ENCODE assay signal across 13 cellular contexts in the genomic region with DNA sequence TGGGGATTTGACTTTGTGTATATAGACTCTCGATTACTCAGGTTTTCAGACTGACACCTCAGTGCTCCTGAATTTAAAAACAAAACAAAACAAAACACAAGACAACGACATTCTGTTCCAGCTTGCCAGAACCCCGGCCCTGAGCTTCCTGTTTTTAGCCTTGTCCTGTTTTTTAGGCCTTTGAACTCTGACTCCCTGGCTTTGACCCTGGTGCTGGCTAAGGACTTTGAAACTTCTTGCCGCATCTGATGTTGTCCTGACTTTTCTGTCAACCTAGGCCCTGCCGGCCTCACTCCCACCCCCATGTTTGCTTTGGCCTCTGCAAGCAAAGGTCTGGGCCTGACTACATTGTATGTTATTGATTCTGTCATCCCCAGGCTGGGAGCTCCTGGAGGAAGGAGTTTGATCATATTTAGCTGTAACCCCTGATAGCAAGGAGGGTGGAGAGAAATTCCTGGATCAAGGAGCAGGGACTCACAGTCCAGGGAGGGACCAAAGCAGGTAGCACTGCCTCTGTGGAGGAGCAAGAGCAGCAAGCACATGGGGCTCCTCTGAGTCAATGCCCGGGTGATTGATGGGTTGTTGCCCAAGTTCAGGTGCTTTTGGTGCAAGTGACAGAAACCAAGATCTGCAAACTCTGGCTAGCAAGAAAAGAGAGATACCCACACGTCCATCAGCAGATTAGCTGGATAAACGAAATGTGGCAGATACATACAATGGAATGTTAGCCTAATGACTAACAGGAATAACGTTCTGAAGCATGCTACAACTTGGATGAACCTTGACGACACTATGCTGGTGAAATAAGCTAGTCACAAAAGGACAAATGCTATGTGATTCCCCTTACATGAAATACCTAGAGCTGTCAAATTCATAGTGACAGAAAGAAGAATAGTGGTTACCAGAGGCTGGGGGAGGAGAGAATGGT. TPM values are rescaled to one million over a fixed set of nuclear protein-coding genes. Genes with fewer than 3 reads are reported as not detected.
DNase-seq lines count a peak whose midpoint lies in the region; ATAC-seq, FAIRE-seq and TF ChIP-seq lines count a peak whose summit lies in the region.
"Had no signal": no experiment of that assay in that cellular context is flagged by ENCODE, and none has a peak within 500 bp of the region (broad histone marks: within the 10 kb centered on the region; RNA-seq: fewer than 3 reads in every experiment).

No MANE protein-coding gene starts in this region.

- peak overlapping the region; percentile 71 for H3K4me2 ChIP-seq in HepG2 (ENCODE audit: low read depth, low read length)

- peak overlapping the region; percentile 16 for H3K27ac Mint-ChIP-seq in stimulated activated naive CD8-positive, alpha-beta T cell treated with anti-CD3 and anti-CD28 coated beads, Interleukin-15, Interleukin-2, amounts not matched to agents 100 ng/mL and 50 ng/mL, for 24 hours
- H3K27ac Mint-ChIP-seq: activated T-helper 17 cell treated with anti-CD3 and anti-CD28 coated beads, Interleukin-2, amount 50 U/mL, for 72 hours; naive thymus-derived CD4-positive, alpha-beta T cell had no signal

- in situ Hi-C loops in HepG2 (cut with HindIII; ENCODE audit: extremely low pct_ligation_motif_present, low pct_unique_long_range_greater_than_20kb), result loop anchor here (5.0 to 25.0 kb wide), 4 partner anchors 34 to 514 kb away; partner anchors contain the start of gene ZNHIT3

- no peak overlapping the region for H2AFZ ChIP-seq in HepG2 (ENCODE audit: low read length)

- TF ChIP-seq POLR2A in HepG2 (IDR thresholded peaks at IDR 0.05; ENCODE audit: insufficient read depth in 1 of 2, low read depth in 2 of 2, low read length in 2 of 2), result 0 out of 4 replicates have a peak, but pooled peaks have one; percentile 29 to 40

- H3K36me3 ChIP-seq in colonic mucosa, result no peaks in the 10 kb centered on the region
- no peaks in the 10 kb centered on the region for H3K36me3 ChIP-seq in HepG2 (replicated peaks in 1 of 2; ENCODE audit: control insufficient read depth in 1 of 2, insufficient read depth in 2 of 2, low read length in 2 of 2)

- H3K4me1 Mint-ChIP-seq in stimulated activated naive CD8-positive, alpha-beta T cell treated with anti-CD3 and anti-CD28 coated beads, Interleukin-15, Interleukin-2, amounts not matched to agents 100 ng/mL and 50 ng/mL, for 24 hours (ENCODE audit: low read depth), result peaks cover 19% of the 10 kb centered on the region
- H3K4me1 Mint-ChIP-seq: activated T-helper 17 cell treated with anti-CD3 and anti-CD28 coated beads, Interleukin-2, amount 50 U/mL, for 72 hours had no signal

- H3K9me3 ChIP-seq in colonic mucosa, result no peaks in the 10 kb centered on the region
- H3K9me3 ChIP-seq in HepG2 (ENCODE audit: low read length), result no peaks in the 10 kb centered on the region

- H3K4me3 Mint-ChIP-seq in stimulated activated naive CD8-positive, alpha-beta T cell treated with anti-CD3 and anti-CD28 coated beads, Interleukin-15, Interleukin-2, amounts not matched to agents 100 ng/mL and 50 ng/mL, for 24 hours, result no peak overlapping the region
- H3K4me3 Mint-ChIP-seq: activated T-helper 17 cell treated with anti-CD3 and anti-CD28 coated beads, Interleukin-2, amount 50 U/mL, for 72 hours; naive thymus-derived CD4-positive, alpha-beta T cell had no signal

- no peaks in the 10 kb centered on the region for H3K79me2 ChIP-seq in HepG2 (ENCODE audit: insufficient read depth, low read length)

- intact Hi-C loops in colonic mucosa (cut with DNase I), result loop anchor here (10.0 kb wide), 1 partner anchor 511 kb away; the partner anchor contains the start of gene ZNHIT3
- intact Hi-C loops in HepG2 (cut with micrococcal nuclease; ENCODE audit: unreplicated experiment), result loop anchor here (1.0 kb wide), 2 partner anchors 8 to 28 kb away; partner anchors contain the start of genes CCL15 and CCL16
- intact Hi-C loops in sciatic nerve (cut with DNase I), result loop anchor here (10.0 kb wide), 1 partner anchor 181 kb away; no protein-coding TSS in a partner anchor

- no peaks in the 10 kb centered on the region for H4K20me1 ChIP-seq in HepG2 (ENCODE audit: insufficient read depth, low read length)

- H3K36me3 Mint-ChIP-seq in stimulated activated naive CD8-positive, alpha-beta T cell treated with anti-CD3 and anti-CD28 coated beads, Interleukin-15, Interleukin-2, amounts not matched to agents 100 ng/mL and 50 ng/mL, for 24 hours (ENCODE audit: low read depth), result no peaks in the 10 kb centered on the region
- H3K36me3 Mint-ChIP-seq: naive thymus-derived CD4-positive, alpha-beta T cell had no signal

- TF ChIP-seq EP300 in HepG2 (IDR thresholded peaks at IDR 0.05; ENCODE audit: low read depth in 2 of 2, low read length in 2 of 2) (peak; percentile 90 to 97), HepG2 (CRISPR knock-in tag; IDR thresholded peaks at IDR 0.05; ENCODE audit: borderline replicate concordance) (peak; percentile 99)

- H3K4me1 ChIP-seq in colonic mucosa (no peaks in the 10 kb centered on the region), HepG2 (ENCODE audit: insufficient read depth, low read length) (peaks cover 100% of the 10 kb centered on the region)

- H3K27me3 Mint-ChIP-seq in stimulated activated naive CD8-positive, alpha-beta T cell treated with anti-CD3 and anti-CD28 coated beads, Interleukin-15, Interleukin-2, amounts not matched to agents 100 ng/mL and 50 ng/mL, for 24 hours, result peaks cover 6% of the 10 kb centered on the region

- TF ChIP-seq RAD21 in HepG2 (CRISPR knock-in tag; IDR thresholded peaks at IDR 0.05), result no peak

- TF ChIP-seq CTCF in colonic mucosa (IDR thresholded peaks at IDR 0.05), result no peak
- TF ChIP-seq CTCF in HepG2 (CRISPR knock-in tag; IDR thresholded peaks at IDR 0.05), result peak; percentile 21; the same call in 1 of the 2 replicates

- H3K27ac ChIP-seq in colonic mucosa, result no peak overlapping the region
- peak overlapping the region; percentile 85 for H3K27ac ChIP-seq in HepG2 (ENCODE audit: extremely low read length, insufficient read depth, low read length)

- no peak for FAIRE-seq in HepG2 (lab: Jason Lieb, UNC)

- POLR2A ChIA-PET in HepG2 (lab: Yijun Ruan, JAX), result interaction anchor here (0.8 to 5.9 kb wide), 15 partner anchors 8 to 173 kb away, joined by 3 to 197 read pairs (median 6); partner anchors contain the start of genes CCL15, CCL16 and TAF15

- H3K27me3 ChIP-seq in colonic mucosa, result no peaks in the 10 kb centered on the region
- no peaks in the 10 kb centered on the region for H3K27me3 ChIP-seq in HepG2 (ENCODE audit: control insufficient read depth in 1 of 2, insufficient read depth in 2 of 2, low read length in 2 of 2)

- 3% methylated on average over 10 of the region's 10 CpGs for WGBS in HepG2 (ENCODE audit: low lambda C conversion rate)

- ATAC-seq in stimulated activated naive CD8-positive, alpha-beta T cell treated with anti-CD3 and anti-CD28 coated beads, Interleukin-15, Interleukin-2, amounts not matched to agents 100 U/mL and 50 U/mL, for 24 hours, result no peak
- ATAC-seq in HepG2 (peak; percentile 90), sciatic nerve (no peak)
- ATAC-seq: activated T-helper 17 cell treated with anti-CD3 and anti-CD28 coated beads, Interleukin-2, amount 50 U/mL, for 72 hours; naive thymus-derived CD4-positive, alpha-beta T cell had no signal

- no peak overlapping the region for H3K9ac ChIP-seq in colonic mucosa (ENCODE audit: low read depth in 2 of 2, low read length in 2 of 2)
- peak overlapping the region; percentile 51 for H3K9ac ChIP-seq in HepG2 (ENCODE audit: insufficient read depth, low read depth, low read length)

- TSS peak; percentile 64 for BruUV-seq in HepG2 (replicated peaks; lab: Mats Ljungman, UMichigan)

- no peaks in the 10 kb centered on the region for H3K9me3 Mint-ChIP-seq in stimulated activated naive CD8-positive, alpha-beta T cell treated with anti-CD3 and anti-CD28 coated beads, Interleukin-15, Interleukin-2, amounts not matched to agents 100 ng/mL and 50 ng/mL, for 24 hours
- H3K9me3 Mint-ChIP-seq: activated T-helper 17 cell treated with anti-CD3 and anti-CD28 coated beads, Interleukin-2, amount 50 U/mL, for 72 hours; naive thymus-derived CD4-positive, alpha-beta T cell had no signal

- DNase-seq in stimulated activated naive CD8-positive, alpha-beta T cell treated with anti-CD3 and anti-CD28 coated beads, Interleukin-15, Interleukin-2, amounts not matched to agents 100 U/mL and 50 U/mL, for 24 hours, result no peak
- DNase-seq in colonic mucosa, result peak; percentile 30
- DNase-seq in HepG2 (ENCODE audit: low spot score), result peak; percentile 99
- no peak for DNase-seq in NCI-H1694 (lab: John Stamatoyannopoulos, UW)
- no peak for DNase-seq in sciatic nerve (ENCODE audit: low spot score)
- no peak for DNase-seq in activated CD4-positive, alpha-beta T cell treated with anti-CD3 and anti-CD28 coated beads, Interleukin-2, amount 50 U/mL, for 4 hours
- no peak for DNase-seq in D341Med (ENCODE audit: low spot score)
- DNase-seq: dorsolateral prefrontal cortex; naive thymus-derived CD4-positive, alpha-beta T cell; NCI-H2107; stimulated activated naive CD4-positive, alpha-beta T cell treated with Interleukin-2 at 50 U/mL for 16 hours had no signal

- H3K4me3 ChIP-seq in colonic mucosa (no peak overlapping the region), HepG2 (replicated peaks in 1 of 3; ENCODE audit: insufficient read depth in 1 of 3, low read depth in 2 of 3, low read length in 3 of 3) (peak overlapping the region in 1 of 3 experiments; percentile 47; a peak in 1 of 6 replicates)
- H3K4me3 ChIP-seq: dorsolateral prefrontal cortex had no signal

- CTCF ChIA-PET in HepG2 (lab: Yijun Ruan, JAX; ENCODE audit: low intra/inter-chr PET ratio, low total read pairs), result no interaction called here

RNA-seq across cellular contexts. Expression of gene CCL16, which starts 7.7 kb away (rescaled TPM):
- total RNA-seq in colonic mucosa (not detected), HepG2 (2016; rRNA removed; fragmentation: Illumina TruSeq; extraction: Trizol) (0.51 and 2.0 TPM in 2 replicates), sciatic nerve (1.1 TPM)
- total RNA-seq in HepG2 (2016; cell fraction: cytosol; rRNA removed; fragmentation: Illumina TruSeq; extraction: Trizol; ENCODE audit: low read depth), result 0.62 and 0.91 TPM in 2 replicates
- total RNA-seq in HepG2 (2016; cell fraction: insoluble cytoplasmic fraction; rRNA removed; fragmentation: Illumina TruSeq; extraction: Trizol), result 0.71 and 2.3 TPM in 2 replicates
- 0.55 and 0.83 TPM in 2 replicates for total RNA-seq in HepG2 (2016; cell fraction: membrane; rRNA removed; fragmentation: Illumina TruSeq; extraction: Trizol)
- total RNA-seq in HepG2 (2016; cell fraction: nucleus; rRNA removed; fragmentation: Illumina TruSeq; extraction: Trizol), result 1.7 and 2.2 TPM in 2 replicates
- polyA plus RNA-seq in HepG2 (2011; rRNA removed), result 14.7 and 17.7 TPM in 2 replicates
- 17.4 and 19.0 TPM in 2 replicates for polyA plus RNA-seq in HepG2 (2011; cell fraction: cytosol; rRNA removed)
- 6.6 and 8.9 TPM in 2 replicates for polyA plus RNA-seq in HepG2 (2011; cell fraction: nucleus; rRNA removed)
- polyA plus RNA-seq in HepG2 (2012), result 7.1 and 20.8 TPM in 2 replicates
- 0.47 and 0.55 TPM in 2 replicates for polyA plus RNA-seq in HepG2 (2016; cell fraction: cytosol; fragmentation: Illumina TruSeq; extraction: Trizol; ENCODE audit: low read depth)
- 0.69 and 1.0 TPM in 2 replicates for polyA plus RNA-seq in HepG2 (2016; cell fraction: insoluble cytoplasmic fraction; fragmentation: Illumina TruSeq; extraction: Trizol; ENCODE audit: low read depth)
- 0.35 and 0.84 TPM in 2 replicates for polyA plus RNA-seq in HepG2 (2016; cell fraction: membrane; fragmentation: Illumina TruSeq; extraction: Trizol; ENCODE audit: low read depth)
- polyA plus RNA-seq in HepG2 (2016; cell fraction: nucleus; fragmentation: Illumina TruSeq; extraction: Trizol; ENCODE audit: insufficient read depth, low read depth), result 2.5 and 2.7 TPM in 2 replicates
- 11.6 TPM in 1 of 2 replicates, not detected in the other for polyA minus RNA-seq in HepG2 (2011; rRNA and poly(A)+ RNA removed; ENCODE audit: low replicate concordance)
- 6.2 and 9.4 TPM in 2 replicates for polyA minus RNA-seq in HepG2 (2011; cell fraction: cytosol; rRNA and poly(A)+ RNA removed)
- polyA minus RNA-seq in HepG2 (2011; cell fraction: nucleus; rRNA and poly(A)+ RNA removed), result 7.7 and 11.8 TPM in 2 replicates
- total RNA-seq: activated T-helper 17 cell treated with anti-CD3 and anti-CD28 coated beads, Interleukin-2, amount 50 U/mL, for 72 hours; dorsolateral prefrontal cortex; naive thymus-derived CD4-positive, alpha-beta T cell had no signal
- polyA plus RNA-seq: naive thymus-derived CD4-positive, alpha-beta T cell had no signal

RNA-seq across cellular contexts. Expression of gene CCL14, which starts 12.9 kb away (rescaled TPM):
- total RNA-seq in colonic mucosa (1 to 10 TPM; 1.3 to 2.4 TPM), HepG2 (2016; rRNA removed; fragmentation: Illumina TruSeq; extraction: Trizol) (1.1 and 1.3 TPM in 2 replicates), sciatic nerve (96.8 TPM)
- total RNA-seq in HepG2 (2016; cell fraction: cytosol; rRNA removed; fragmentation: Illumina TruSeq; extraction: Trizol; ENCODE audit: low read depth), result 0.18 and 0.61 TPM in 2 replicates
- 0.06 and 1.2 TPM in 2 replicates for total RNA-seq in HepG2 (2016; cell fraction: insoluble cytoplasmic fraction; rRNA removed; fragmentation: Illumina TruSeq; extraction: Trizol)
- 0.14 and 0.49 TPM in 2 replicates for total RNA-seq in HepG2 (2016; cell fraction: membrane; rRNA removed; fragmentation: Illumina TruSeq; extraction: Trizol)
- total RNA-seq in HepG2 (2016; cell fraction: nucleus; rRNA removed; fragmentation: Illumina TruSeq; extraction: Trizol), result 0.99 and 1.9 TPM in 2 replicates
- 0.86 and 1.7 TPM in 2 replicates for polyA plus RNA-seq in HepG2 (2011; rRNA removed)
- 0.12 and 0.14 TPM in 2 replicates for polyA plus RNA-seq in HepG2 (2011; cell fraction: cytosol; rRNA removed)
- 3.6 and 3.7 TPM in 2 replicates for polyA plus RNA-seq in HepG2 (2011; cell fraction: nucleus; rRNA removed)
- polyA plus RNA-seq in HepG2 (2012), result 0.76 and 1.3 TPM in 2 replicates
- 0.41 and 0.44 TPM in 2 replicates for polyA plus RNA-seq in HepG2 (2016; cell fraction: cytosol; fragmentation: Illumina TruSeq; extraction: Trizol; ENCODE audit: low read depth)
- 0.74 TPM in 1 of 2 replicates, not detected in the other for polyA plus RNA-seq in HepG2 (2016; cell fraction: insoluble cytoplasmic fraction; fragmentation: Illumina TruSeq; extraction: Trizol; ENCODE audit: low read depth)
- 0.05 TPM in 1 of 2 replicates, not detected in the other for polyA plus RNA-seq in HepG2 (2016; cell fraction: membrane; fragmentation: Illumina TruSeq; extraction: Trizol; ENCODE audit: low read depth)
- 1.6 and 4.2 TPM in 2 replicates for polyA plus RNA-seq in HepG2 (2016; cell fraction: nucleus; fragmentation: Illumina TruSeq; extraction: Trizol; ENCODE audit: insufficient read depth, low read depth)
- polyA minus RNA-seq in HepG2 (2011; rRNA and poly(A)+ RNA removed; ENCODE audit: low replicate concordance), result 2.0 TPM in 1 of 2 replicates, not detected in the other
- polyA minus RNA-seq in HepG2 (2011; cell fraction: cytosol; rRNA and poly(A)+ RNA removed), result not detected in 2 replicates
- polyA minus RNA-seq in HepG2 (2011; cell fraction: nucleus; rRNA and poly(A)+ RNA removed), result 4.8 and 5.7 TPM in 2 replicates
- total RNA-seq: activated T-helper 17 cell treated with anti-CD3 and anti-CD28 coated beads, Interleukin-2, amount 50 U/mL, for 72 hours; naive thymus-derived CD4-positive, alpha-beta T cell had no signal
- polyA plus RNA-seq: naive thymus-derived CD4-positive, alpha-beta T cell had no signal

RNA-seq across cellular contexts. Expression of gene CCL15, which starts 27.8 kb away (rescaled TPM):
- total RNA-seq in colonic mucosa, result 10 to 100 TPM; 37.2 to 54.4 TPM
- 23.2 and 29.2 TPM in 2 replicates for total RNA-seq in HepG2 (2016; rRNA removed; fragmentation: Illumina TruSeq; extraction: Trizol)
- total RNA-seq in HepG2 (2016; cell fraction: cytosol; rRNA removed; fragmentation: Illumina TruSeq; extraction: Trizol; ENCODE audit: low read depth), result 7.6 and 9.4 TPM in 2 replicates
- 24.0 and 25.7 TPM in 2 replicates for total RNA-seq in HepG2 (2016; cell fraction: insoluble cytoplasmic fraction; rRNA removed; fragmentation: Illumina TruSeq; extraction: Trizol)
- total RNA-seq in HepG2 (2016; cell fraction: membrane; rRNA removed; fragmentation: Illumina TruSeq; extraction: Trizol), result 17.3 and 18.4 TPM in 2 replicates
- total RNA-seq in HepG2 (2016; cell fraction: nucleus; rRNA removed; fragmentation: Illumina TruSeq; extraction: Trizol), result 24.4 and 27.1 TPM in 2 replicates
- polyA plus RNA-seq in HepG2 (2011; rRNA removed), result 37.4 and 45.9 TPM in 2 replicates
- polyA plus RNA-seq in HepG2 (2011; cell fraction: cytosol; rRNA removed), result 32.9 and 35.1 TPM in 2 replicates
- 37.4 and 37.8 TPM in 2 replicates for polyA plus RNA-seq in HepG2 (2011; cell fraction: nucleus; rRNA removed)
- 29.0 and 46.2 TPM in 2 replicates for polyA plus RNA-seq in HepG2 (2012)
- polyA plus RNA-seq in HepG2 (2016; cell fraction: cytosol; fragmentation: Illumina TruSeq; extraction: Trizol; ENCODE audit: low read depth), result 7.2 and 10.7 TPM in 2 replicates
- polyA plus RNA-seq in HepG2 (2016; cell fraction: insoluble cytoplasmic fraction; fragmentation: Illumina TruSeq; extraction: Trizol; ENCODE audit: low read depth), result 25.9 and 27.3 TPM in 2 replicates
- polyA plus RNA-seq in HepG2 (2016; cell fraction: membrane; fragmentation: Illumina TruSeq; extraction: Trizol; ENCODE audit: low read depth), result 16.6 and 18.1 TPM in 2 replicates
- 30.3 and 34.8 TPM in 2 replicates for polyA plus RNA-seq in HepG2 (2016; cell fraction: nucleus; fragmentation: Illumina TruSeq; extraction: Trizol; ENCODE audit: insufficient read depth, low read depth)
- polyA minus RNA-seq in HepG2 (2011; rRNA and poly(A)+ RNA removed; ENCODE audit: low replicate concordance), result 24.4 TPM in 1 of 2 replicates, not detected in the other
- 8.7 and 9.6 TPM in 2 replicates for polyA minus RNA-seq in HepG2 (2011; cell fraction: cytosol; rRNA and poly(A)+ RNA removed)
- 36.2 and 45.1 TPM in 2 replicates for polyA minus RNA-seq in HepG2 (2011; cell fraction: nucleus; rRNA and poly(A)+ RNA removed)
- not detected for total RNA-seq in sciatic nerve
- total RNA-seq: activated T-helper 17 cell treated with anti-CD3 and anti-CD28 coated beads, Interleukin-2, amount 50 U/mL, for 72 hours; dorsolateral prefrontal cortex; naive thymus-derived CD4-positive, alpha-beta T cell had no signal
- polyA plus RNA-seq: naive thymus-derived CD4-positive, alpha-beta T cell had no signal

RNA-seq across cellular contexts. Expression of gene LYZL6, which starts 30.1 kb away (rescaled TPM):
- not detected for total RNA-seq in colonic mucosa
- total RNA-seq in HepG2 (2016; rRNA removed; fragmentation: Illumina TruSeq; extraction: Trizol), result not detected in 2 replicates
- total RNA-seq in HepG2 (2016; cell fraction: cytosol; rRNA removed; fragmentation: Illumina TruSeq; extraction: Trizol; ENCODE audit: low read depth), result not detected in 2 replicates
- not detected in 2 replicates for total RNA-seq in HepG2 (2016; cell fraction: insoluble cytoplasmic fraction; rRNA removed; fragmentation: Illumina TruSeq; extraction: Trizol)
- total RNA-seq in HepG2 (2016; cell fraction: membrane; rRNA removed; fragmentation: Illumina TruSeq; extraction: Trizol), result not detected in 2 replicates
- total RNA-seq in HepG2 (2016; cell fraction: nucleus; rRNA removed; fragmentation: Illumina TruSeq; extraction: Trizol), result not detected in 2 replicates
- not detected in 2 replicates for polyA plus RNA-seq in HepG2 (2011; rRNA removed)
- polyA plus RNA-seq in HepG2 (2011; cell fraction: cytosol; rRNA removed), result not detected in 2 replicates
- polyA plus RNA-seq in HepG2 (2011; cell fraction: nucleus; rRNA removed), result not detected in 2 replicates
- not detected in 2 replicates for polyA plus RNA-seq in HepG2 (2012)
- polyA plus RNA-seq in HepG2 (2016; cell fraction: cytosol; fragmentation: Illumina TruSeq; extraction: Trizol; ENCODE audit: low read depth), result not detected in 2 replicates
- not detected in 2 replicates for polyA plus RNA-seq in HepG2 (2016; cell fraction: insoluble cytoplasmic fraction; fragmentation: Illumina TruSeq; extraction: Trizol; ENCODE audit: low read depth)
- polyA plus RNA-seq in HepG2 (2016; cell fraction: membrane; fragmentation: Illumina TruSeq; extraction: Trizol; ENCODE audit: low read depth), result not detected in 2 replicates
- not detected in 2 replicates for polyA plus RNA-seq in HepG2 (2016; cell fraction: nucleus; fragmentation: Illumina TruSeq; extraction: Trizol; ENCODE audit: insufficient read depth, low read depth)
- not detected in 2 replicates for polyA minus RNA-seq in HepG2 (2011; rRNA and poly(A)+ RNA removed; ENCODE audit: low replicate concordance)
- polyA minus RNA-seq in HepG2 (2011; cell fraction: cytosol; rRNA and poly(A)+ RNA removed), result not detected in 2 replicates
- not detected in 2 replicates for polyA minus RNA-seq in HepG2 (2011; cell fraction: nucleus; rRNA and poly(A)+ RNA removed)
- not detected for total RNA-seq in sciatic nerve
- total RNA-seq: activated T-helper 17 cell treated with anti-CD3 and anti-CD28 coated beads, Interleukin-2, amount 50 U/mL, for 72 hours; dorsolateral prefrontal cortex; naive thymus-derived CD4-positive, alpha-beta T cell had no signal
- polyA plus RNA-seq: naive thymus-derived CD4-positive, alpha-beta T cell had no signal

RNA-seq across cellular contexts. Expression of gene RDM1, which starts 43.0 kb away (rescaled TPM):
- total RNA-seq in colonic mucosa (1 to 10 TPM in 1 of 2 donors, under 1 TPM in 1; 0.66 to 7.8 TPM), HepG2 (2016; rRNA removed; fragmentation: Illumina TruSeq; extraction: Trizol) (0.40 TPM in 1 of 2 replicates, not detected in the other), sciatic nerve (not detected)
- not detected in 2 replicates for total RNA-seq in HepG2 (2016; cell fraction: cytosol; rRNA removed; fragmentation: Illumina TruSeq; extraction: Trizol; ENCODE audit: low read depth)
- total RNA-seq in HepG2 (2016; cell fraction: insoluble cytoplasmic fraction; rRNA removed; fragmentation: Illumina TruSeq; extraction: Trizol), result 0.09 TPM in 1 of 2 replicates, not detected in the other
- not detected in 2 replicates for total RNA-seq in HepG2 (2016; cell fraction: membrane; rRNA removed; fragmentation: Illumina TruSeq; extraction: Trizol)
- not detected in 2 replicates for total RNA-seq in HepG2 (2016; cell fraction: nucleus; rRNA removed; fragmentation: Illumina TruSeq; extraction: Trizol)
- polyA plus RNA-seq in HepG2 (2011; rRNA removed), result 0.14 and 0.28 TPM in 2 replicates
- polyA plus RNA-seq in HepG2 (2011; cell fraction: cytosol; rRNA removed), result 0.09 TPM in 1 of 2 replicates, not detected in the other
- 0.10 TPM in 1 of 2 replicates, not detected in the other for polyA plus RNA-seq in HepG2 (2011; cell fraction: nucleus; rRNA removed)
- 0.55 TPM in 1 of 2 replicates, not detected in the other for polyA plus RNA-seq in HepG2 (2012)
- polyA plus RNA-seq in HepG2 (2016; cell fraction: cytosol; fragmentation: Illumina TruSeq; extraction: Trizol; ENCODE audit: low read depth), result not detected in 2 replicates
- polyA plus RNA-seq in HepG2 (2016; cell fraction: insoluble cytoplasmic fraction; fragmentation: Illumina TruSeq; extraction: Trizol; ENCODE audit: low read depth), result 0.34 TPM in 1 of 2 replicates, not detected in the other
- not detected in 2 replicates for polyA plus RNA-seq in HepG2 (2016; cell fraction: membrane; fragmentation: Illumina TruSeq; extraction: Trizol; ENCODE audit: low read depth)
- polyA plus RNA-seq in HepG2 (2016; cell fraction: nucleus; fragmentation: Illumina TruSeq; extraction: Trizol; ENCODE audit: insufficient read depth, low read depth), result not detected in 2 replicates
- polyA minus RNA-seq in HepG2 (2011; rRNA and poly(A)+ RNA removed; ENCODE audit: low replicate concordance), result 0.70 and 1.4 TPM in 2 replicates
- not detected in 2 replicates for polyA minus RNA-seq in HepG2 (2011; cell fraction: cytosol; rRNA and poly(A)+ RNA removed)
- polyA minus RNA-seq in HepG2 (2011; cell fraction: nucleus; rRNA and poly(A)+ RNA removed), result not detected in 2 replicates

Comparison
In these comparisons a context has a peak if more than half of its experiments do, and no peak if none do; other contexts are left out.
1. DNase-seq: peak in colonic mucosa (single experiment) and HepG2 (single experiment); none in stimulated activated naive CD8-positive, alpha-beta T cell treated with anti-CD3 and anti-CD28 coated beads, Interleukin-15, Interleukin-2, amounts not matched to agents 100 U/mL and 50 U/mL, for 24 hours (single experiment), NCI-H1694 (single experiment), sciatic nerve (single experiment), activated CD4-positive, alpha-beta T cell treated with anti-CD3 and anti-CD28 coated beads, Interleukin-2, amount 50 U/mL, for 4 hours (0 of 2) and D341Med (single experiment).
2. RNA of gene CCL14, which starts 12.9 kb away (total RNA-seq): 96.8 TPM in sciatic nerve (single experiment); 1.3 to 2.4 TPM in colonic mucosa and 0.06 to 1.9 TPM in HepG2; every median in the first group is over 10 times any median in the second.